In genomic region chr6:155129744-155130143, GRCh38 we compare ENCODE assay signal across 19 cellular contexts.
DNase-seq lines count a peak whose midpoint lies in the region; ATAC-seq and TF ChIP-seq lines count a peak whose summit lies in the region.
"Had no signal": no experiment of that assay in that cellular context is flagged by ENCODE, and none has a peak within 500 bp of the region (broad histone marks: within the 10 kb centered on the region; RNA-seq: fewer than 3 reads in every experiment).

No MANE protein-coding gene starts in this region.

- H3K4me3 ChIP-seq in osteoblast (ENCODE audit: insufficient read depth, low read length) (no peak overlapping the region), SJCRH30 (no peak overlapping the region)
- H3K4me3 ChIP-seq: A549; BLaER1 treated with 17β-estradiol and CSF1 and Interleukin-3, amounts not matched to agents 10 nM and 100 nM; PC-9 had no signal

- H3K9me3 Mint-ChIP-seq in activated CD8-positive, alpha-beta T cell treated with anti-CD3 and anti-CD28 coated beads for 36 hours = no peaks in the 10 kb centered on the region
- no peaks in the 10 kb centered on the region for H3K9me3 Mint-ChIP-seq in activated CD8-positive, alpha-beta T cell treated with anti-CD3 and anti-CD28 coated beads, Interleukin-2, amount 10 ng/mL, durations not matched to agents 7 days and 5 days (ENCODE audit: insufficient read depth)
- no peaks in the 10 kb centered on the region for H3K9me3 Mint-ChIP-seq in activated naive CD8-positive, alpha-beta T cell treated with anti-CD3 and anti-CD28 coated beads for 36 hours
- H3K9me3 Mint-ChIP-seq: CD8-positive, alpha-beta memory T cell had no signal

- POLR2A ChIA-PET in activated CD8-positive, alpha-beta T cell treated with anti-CD3 and anti-CD28 coated beads for 36 hours (lab: Charles Lee) = interaction anchor here (1.2 kb wide), 1 partner anchor 13 kb away, joined by 4 read pairs; no protein-coding TSS in a partner anchor
- POLR2A ChIA-PET in activated CD8-positive, alpha-beta T cell treated with anti-CD3 and anti-CD28 coated beads, Interleukin-2, amount 10 ng/mL, durations not matched to agents 7 days and 5 days (lab: Charles Lee) = no interaction called here

- H3K4me2 ChIP-seq in osteoblast (ENCODE audit: insufficient read depth, low read length) = no peak overlapping the region
- H3K4me2 ChIP-seq: A549; BLaER1 treated with 17β-estradiol and CSF1 and Interleukin-3, amounts not matched to agents 10 nM and 100 nM; PC-9 had no signal

- TF ChIP-seq CTCF in activated CD8-positive, alpha-beta T cell treated with anti-CD3 and anti-CD28 coated beads for 36 hours (IDR thresholded peaks at IDR 0.05) = no peak
- no peak for TF ChIP-seq CTCF in osteoblast (IDR thresholded peaks at IDR 0.05; ENCODE audit: extremely low read depth, low read depth, low read length)

- CTCF ChIA-PET in activated CD8-positive, alpha-beta T cell treated with anti-CD3 and anti-CD28 coated beads for 36 hours (lab: Charles Lee) = interaction anchor here (1.3 kb wide), 1 partner anchor 22 kb away, joined by 4 read pairs; no protein-coding TSS in a partner anchor
- CTCF ChIA-PET in activated CD8-positive, alpha-beta T cell treated with anti-CD3 and anti-CD28 coated beads, Interleukin-2, amount 10 ng/mL, durations not matched to agents 7 days and 5 days (lab: Charles Lee) = no interaction called here

- DNase-seq in activated CD8-positive, alpha-beta T cell treated with anti-CD3 and anti-CD28 coated beads for 36 hours = no peak
- DNase-seq in activated CD8-positive, alpha-beta T cell treated with anti-CD3 and anti-CD28 coated beads, Interleukin-2, amount 10 ng/mL, durations not matched to agents 7 days and 5 days = no peak
- peak; percentile 66 for DNase-seq in M059J (ENCODE audit: low read depth)
- DNase-seq in activated naive CD8-positive, alpha-beta T cell treated with anti-CD3 and anti-CD28 coated beads for 36 hours = no peak
- no peak for DNase-seq in osteoblast (ENCODE audit: insufficient read length, low spot score, missing footprints)
- DNase-seq in SJCRH30 = no peak
- DNase-seq: CD8-positive, alpha-beta memory T cell; DMS79; H7; Karpas-422; MM.1S; NCI-H1092 treated with DMSO at 0.1 percent for 48 hours; NCI-H2081 treated with DMSO at 0.1 percent for 48 hours; NCI-H524; PC-9 had no signal

- no peak overlapping the region for H3K4me3 Mint-ChIP-seq in activated CD8-positive, alpha-beta T cell treated with anti-CD3 and anti-CD28 coated beads for 36 hours
- H3K4me3 Mint-ChIP-seq in activated CD8-positive, alpha-beta T cell treated with anti-CD3 and anti-CD28 coated beads, Interleukin-2, amount 10 ng/mL, durations not matched to agents 7 days and 5 days = no peak overlapping the region
- H3K4me3 Mint-ChIP-seq in activated naive CD8-positive, alpha-beta T cell treated with anti-CD3 and anti-CD28 coated beads for 36 hours = no peak overlapping the region

- peaks cover 11% of the 10 kb centered on the region for H3K36me3 ChIP-seq in osteoblast (ENCODE audit: insufficient read depth, low read length)
- H3K36me3 ChIP-seq in SJCRH30 = peaks cover 3% of the 10 kb centered on the region

- peaks cover 3% of the 10 kb centered on the region for H4K20me1 ChIP-seq in osteoblast (ENCODE audit: insufficient read depth, low read length)
- H4K20me1 ChIP-seq: BLaER1 treated with 17β-estradiol and CSF1 and Interleukin-3, amounts not matched to agents 10 nM and 100 nM had no signal

- no peaks in the 10 kb centered on the region for H3K9me3 ChIP-seq in osteoblast (ENCODE audit: low read depth, low read length)
- no peaks in the 10 kb centered on the region for H3K9me3 ChIP-seq in SJCRH30 (replicated peaks)
- H3K9me3 ChIP-seq: A549; BLaER1 treated with 17β-estradiol and CSF1 and Interleukin-3, amounts not matched to agents 10 nM and 100 nM had no signal

- peaks cover 22% of the 10 kb centered on the region for H3K4me1 ChIP-seq in osteoblast (ENCODE audit: insufficient read depth, low read length)
- peaks cover 26% of the 10 kb centered on the region for H3K4me1 ChIP-seq in SJCRH30
- H3K4me1 ChIP-seq: BLaER1 treated with 17β-estradiol and CSF1 and Interleukin-3, amounts not matched to agents 10 nM and 100 nM had no signal

- peaks cover 11% of the 10 kb centered on the region for H3K36me3 Mint-ChIP-seq in activated CD8-positive, alpha-beta T cell treated with anti-CD3 and anti-CD28 coated beads for 36 hours (ENCODE audit: low read depth)
- no peaks in the 10 kb centered on the region for H3K36me3 Mint-ChIP-seq in activated CD8-positive, alpha-beta T cell treated with anti-CD3 and anti-CD28 coated beads, Interleukin-2, amount 10 ng/mL, durations not matched to agents 7 days and 5 days (ENCODE audit: low read depth)
- H3K36me3 Mint-ChIP-seq in activated naive CD8-positive, alpha-beta T cell treated with anti-CD3 and anti-CD28 coated beads for 36 hours = peaks cover 6% of the 10 kb centered on the region
- H3K36me3 Mint-ChIP-seq: CD8-positive, alpha-beta memory T cell had no signal

- H2AFZ ChIP-seq in osteoblast (ENCODE audit: low read length) = no peak overlapping the region
- H2AFZ ChIP-seq: PC-9 had no signal

- H3K27me3 Mint-ChIP-seq in activated CD8-positive, alpha-beta T cell treated with anti-CD3 and anti-CD28 coated beads for 36 hours = no peaks in the 10 kb centered on the region
- no peaks in the 10 kb centered on the region for H3K27me3 Mint-ChIP-seq in activated CD8-positive, alpha-beta T cell treated with anti-CD3 and anti-CD28 coated beads, Interleukin-2, amount 10 ng/mL, durations not matched to agents 7 days and 5 days (ENCODE audit: low read depth)
- no peaks in the 10 kb centered on the region for H3K27me3 Mint-ChIP-seq in activated naive CD8-positive, alpha-beta T cell treated with anti-CD3 and anti-CD28 coated beads for 36 hours
- H3K27me3 Mint-ChIP-seq: CD8-positive, alpha-beta memory T cell had no signal

- peaks cover 29% of the 10 kb centered on the region for H3K79me2 ChIP-seq in osteoblast (ENCODE audit: insufficient read depth, low read length)

- H3K27ac ChIP-seq in osteoblast (ENCODE audit: low read depth, low read length) (peak overlapping the region; percentile 25), SJCRH30 (no peak overlapping the region)
- H3K27ac ChIP-seq: A549; BLaER1 treated with 17β-estradiol and CSF1 and Interleukin-3, amounts not matched to agents 10 nM and 100 nM; PC-9 had no signal

- peaks cover 39% of the 10 kb centered on the region for H3K4me1 Mint-ChIP-seq in activated CD8-positive, alpha-beta T cell treated with anti-CD3 and anti-CD28 coated beads for 36 hours (ENCODE audit: low read depth)
- peaks cover 18% of the 10 kb centered on the region for H3K4me1 Mint-ChIP-seq in activated CD8-positive, alpha-beta T cell treated with anti-CD3 and anti-CD28 coated beads, Interleukin-2, amount 10 ng/mL, durations not matched to agents 7 days and 5 days (ENCODE audit: low read depth)
- H3K4me1 Mint-ChIP-seq in activated naive CD8-positive, alpha-beta T cell treated with anti-CD3 and anti-CD28 coated beads for 36 hours = peaks cover 26% of the 10 kb centered on the region

- intact Hi-C loops in activated CD8-positive, alpha-beta T cell treated with anti-CD3 and anti-CD28 coated beads for 36 hours (cut with micrococcal nuclease) = loop anchor here (5.0 kb wide), 1 partner anchor 43 kb away; no protein-coding TSS in a partner anchor

- H3K27ac Mint-ChIP-seq in activated CD8-positive, alpha-beta T cell treated with anti-CD3 and anti-CD28 coated beads for 36 hours = peak overlapping the region; percentile 83
- H3K27ac Mint-ChIP-seq in activated CD8-positive, alpha-beta T cell treated with anti-CD3 and anti-CD28 coated beads, Interleukin-2, amount 10 ng/mL, durations not matched to agents 7 days and 5 days = no peak overlapping the region
- peak overlapping the region; percentile 69 for H3K27ac Mint-ChIP-seq in activated naive CD8-positive, alpha-beta T cell treated with anti-CD3 and anti-CD28 coated beads for 36 hours
- H3K27ac Mint-ChIP-seq: CD8-positive, alpha-beta memory T cell had no signal

- ATAC-seq in activated CD8-positive, alpha-beta T cell treated with anti-CD3 and anti-CD28 coated beads for 36 hours = no peak
- no peak for ATAC-seq in activated CD8-positive, alpha-beta T cell treated with anti-CD3 and anti-CD28 coated beads, Interleukin-2, amount 10 ng/mL, durations not matched to agents 7 days and 5 days
- ATAC-seq in HG02588 (IDR thresholded peaks at IDR 0.05; ENCODE audit: unreplicated experiment) (no peak), esophagus mucosa (no peak)
- ATAC-seq: A549 had no signal

- H3K27me3 ChIP-seq in osteoblast (ENCODE audit: insufficient read depth, low read length) (no peaks in the 10 kb centered on the region), SJCRH30 (no peaks in the 10 kb centered on the region)
- H3K27me3 ChIP-seq: BLaER1 treated with 17β-estradiol and CSF1 and Interleukin-3, amounts not matched to agents 10 nM and 100 nM had no signal
